ENCODE assay signal across 9 cellular contexts in the genomic region with DNA sequence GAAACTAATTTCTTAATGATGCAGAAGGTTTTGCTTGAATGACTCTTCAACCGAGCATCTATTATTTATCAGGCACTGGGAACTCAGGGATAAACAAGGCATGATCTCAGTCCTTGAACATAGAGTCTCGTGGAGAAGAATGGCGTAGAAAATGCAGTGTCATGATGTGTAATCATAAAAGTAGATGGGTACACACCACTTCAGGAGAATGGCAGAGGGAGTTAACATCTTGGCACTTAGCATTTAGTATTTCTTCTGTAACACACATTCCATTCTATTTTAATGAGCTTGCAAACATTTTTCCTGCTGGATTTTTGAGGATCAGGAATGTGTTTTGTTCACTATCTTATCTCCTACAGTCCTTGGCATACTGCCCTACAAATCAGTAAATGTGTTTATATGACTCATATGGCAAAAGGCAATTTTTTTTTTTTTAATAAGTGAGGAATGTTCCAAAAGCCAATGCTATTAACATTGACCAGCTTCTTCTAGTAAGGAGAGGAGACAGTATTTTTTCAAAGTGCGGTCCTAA. TPM values are rescaled to one million over a fixed set of nuclear protein-coding genes. Genes with fewer than 3 reads are reported as not detected.
DNase-seq lines count a peak whose midpoint lies in the region; ATAC-seq and TF ChIP-seq lines count a peak whose summit lies in the region.
"Had no signal": no experiment of that assay in that cellular context is flagged by ENCODE, and none has a peak within 500 bp of the region (broad histone marks: within the 10 kb centered on the region; RNA-seq: fewer than 3 reads in every experiment).

No MANE protein-coding gene starts in this region.

- H3K36me3 ChIP-seq in heart left ventricle, result no peaks in the 10 kb centered on the region
- H3K36me3 ChIP-seq: HAP-1 had no signal

- H3K27me3 ChIP-seq in heart left ventricle, result no peaks in the 10 kb centered on the region

- peak overlapping the region; percentile 90 to 94 for H3K27ac Mint-ChIP-seq in stimulated activated naive CD8-positive, alpha-beta T cell treated with anti-CD3 and anti-CD28 coated beads, Interleukin-15, amount 100 ng/mL, for 72 hours

- intact Hi-C loops in heart left ventricle (cut with DNase I), result loop anchor here (2.0 to 10.0 kb wide), 6 partner anchors 67 to 655 kb away; a partner anchor contains a TSS

- TF ChIP-seq CTCF in AG10803 (conservative IDR thresholded peaks at IDR 0.05; ENCODE audit: low read length) (no peak), WI38 (IDR thresholded peaks at IDR 0.05; ENCODE audit: low read depth, low read length) (no peak), heart left ventricle (IDR thresholded peaks at IDR 0.05) (no peak), GM13977 (IDR thresholded peaks at IDR 0.05; ENCODE audit: extremely low read depth, insufficient read depth, missing control alignments) (no peak)

- in situ Hi-C loops in GM13977 (cut with MboI; ENCODE audit: low pct_unique_long_range_greater_than_20kb, low sequenced_read_pairs, unreplicated experiment), result loop anchor here (25.0 kb wide), 1 partner anchor 643 kb away; no protein-coding TSS in a partner anchor

- H3K4me3 ChIP-seq in AG10803 (ENCODE audit: low read length), result no peak overlapping the region
- H3K4me3 ChIP-seq in WI38 (ENCODE audit: low read depth, low read length), result peak overlapping the region; percentile 18
- H3K4me3 ChIP-seq in heart left ventricle, result no peak overlapping the region
- H3K4me3 ChIP-seq: HAP-1 had no signal

- 9 to 19% (median 16%) methylated on average over 4 of the region's 4 CpGs for WGBS in heart left ventricle, 4 donors

- peaks cover 61% of the 10 kb centered on the region for H3K4me1 Mint-ChIP-seq in stimulated activated naive CD8-positive, alpha-beta T cell treated with anti-CD3 and anti-CD28 coated beads, Interleukin-15, amount 100 ng/mL, for 72 hours

- ATAC-seq in heart left ventricle, result peak; percentile 65 to 80 (median 70)
- no peak for ATAC-seq in stimulated activated naive CD8-positive, alpha-beta T cell treated with anti-CD3 and anti-CD28 coated beads, Interleukin-15, amount 100 ng/mL, for 72 hours

- H3K9me3 ChIP-seq in heart left ventricle, result no peaks in the 10 kb centered on the region
- H3K9me3 ChIP-seq: HAP-1 had no signal

- no peaks in the 10 kb centered on the region for H3K9me3 Mint-ChIP-seq in stimulated activated naive CD8-positive, alpha-beta T cell treated with anti-CD3 and anti-CD28 coated beads, Interleukin-15, amount 100 ng/mL, for 72 hours

- H3K4me3 Mint-ChIP-seq in stimulated activated naive CD8-positive, alpha-beta T cell treated with anti-CD3 and anti-CD28 coated beads, Interleukin-15, amount 100 ng/mL, for 72 hours, result peak overlapping the region; percentile 54 to 67

- H3K4me1 ChIP-seq in heart left ventricle, result peaks cover 5 to 35% (median 18%) of the 10 kb centered on the region in 12 donors

- peak in 1 of 2 donors; percentile 13 for TF ChIP-seq POLR2A in heart left ventricle (IDR thresholded peaks at IDR 0.05)

- H3K27ac ChIP-seq in heart left ventricle, result peak overlapping the region; percentile 52 to 88 (median 80)

- H3K27me3 Mint-ChIP-seq in stimulated activated naive CD8-positive, alpha-beta T cell treated with anti-CD3 and anti-CD28 coated beads, Interleukin-15, amount 100 ng/mL, for 72 hours, result peaks cover 16% of the 10 kb centered on the region

- DNase-seq in AG10803 (ENCODE audit: low read depth) (peak; percentile 99), HT-29 (ENCODE audit: low spot score) (peak; percentile 87), heart left ventricle (peak in 1 of 5 donors; percentile 10), GM13977 (ENCODE audit: low spot score) (no peak), NCI-H128 (lab: John Stamatoyannopoulos, UW; ENCODE audit: unreplicated experiment) (no peak)
- DNase-seq in stimulated activated naive CD8-positive, alpha-beta T cell treated with anti-CD3 and anti-CD28 coated beads, Interleukin-15, amount 100 ng/mL, for 72 hours, result no peak
- DNase-seq in stimulated activated CD4-positive, alpha-beta T cell treated with anti-CD3 and anti-CD28 coated beads, Interleukin-15, amount 100 ng/mL, for 24 hours, result no peak

RNA-seq across cellular contexts. Expression of a gene that starts 3.8 kb away (rescaled TPM):
- total RNA-seq in HT-29 (2014; rRNA removed; shearing (Covaris generic)), result 252 and 259 TPM in 2 replicates
- total RNA-seq in heart left ventricle, result 100 to 1,000 TPM in 4 of 9 donors, 10 to 100 TPM in 5; 66.1 to 384 (median 90.8) TPM
- polyA plus RNA-seq in heart left ventricle, result 100 to 1,000 TPM in 1 of 2 donors, 10 to 100 TPM in 1; 26.6 to 206 TPM

Comparison
In these comparisons a context has a peak if more than half of its experiments do, and no peak if none do; other contexts are left out.
1. DNase-seq: peak in AG10803 (single experiment) and HT-29 (single experiment); none in stimulated activated naive CD8-positive, alpha-beta T cell treated with anti-CD3 and anti-CD28 coated beads, Interleukin-15, amount 100 ng/mL, for 72 hours (0 of 2), stimulated activated CD4-positive, alpha-beta T cell treated with anti-CD3 and anti-CD28 coated beads, Interleukin-15, amount 100 ng/mL, for 24 hours (single experiment), GM13977 (single experiment) and NCI-H128 (single experiment).